Comparison of ENCODE assay signal across 24 cellular contexts in the genomic region with DNA sequence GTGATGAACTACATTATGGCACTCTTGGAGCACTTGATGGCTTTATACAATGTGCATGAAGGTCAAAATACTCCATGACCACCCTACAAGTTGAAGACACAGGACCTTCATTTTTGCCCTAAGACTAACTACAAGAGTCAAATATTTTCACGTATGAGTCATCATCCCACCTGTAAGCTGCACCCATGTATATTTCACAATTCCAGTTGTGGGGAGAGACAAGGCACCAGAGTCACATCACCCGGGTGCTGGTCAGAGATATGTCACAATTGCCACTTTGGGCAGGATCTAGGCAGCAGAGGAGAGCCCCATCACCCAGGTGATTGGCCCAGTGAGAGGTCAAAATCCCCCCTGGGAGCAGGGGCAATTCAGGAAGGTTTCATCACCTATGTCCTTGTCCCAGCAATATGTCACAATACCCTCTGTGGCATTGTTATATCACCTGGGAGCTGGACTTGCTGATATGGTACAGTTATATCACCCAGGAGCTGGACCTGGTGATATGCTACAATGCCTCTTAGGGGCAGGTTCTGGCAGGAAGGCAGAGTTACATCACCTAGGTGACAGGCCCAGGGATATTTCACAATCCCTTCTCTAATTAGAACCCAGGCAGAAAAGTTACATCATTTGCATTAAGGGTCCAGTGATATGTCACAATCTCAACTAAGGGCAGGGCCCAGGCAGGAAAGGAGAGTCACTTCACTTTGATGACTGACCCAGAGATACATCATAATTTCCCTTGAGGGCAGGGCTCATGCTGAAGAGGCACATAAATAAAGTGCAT.
DNase-seq lines count a peak whose midpoint lies in the region; ATAC-seq, FAIRE-seq and TF ChIP-seq lines count a peak whose summit lies in the region.
"Had no signal": no experiment of that assay in that cellular context is flagged by ENCODE, and none has a peak within 500 bp of the region (broad histone marks: within the 10 kb centered on the region; RNA-seq: fewer than 3 reads in every experiment).

No MANE protein-coding gene starts in this region.

- H3K4me3 ChIP-seq in HepG2 (replicated peaks in 1 of 3; ENCODE audit: insufficient read depth in 1 of 3, low read depth in 2 of 3, low read length in 3 of 3): no peak overlapping the region
- H3K4me3 ChIP-seq in right lobe of liver: no peak overlapping the region
- no peak overlapping the region for H3K4me3 ChIP-seq in bronchial epithelial cell (ENCODE audit: low read depth, low read length)
- no peak overlapping the region for H3K4me3 ChIP-seq in lower lobe of right lung
- no peak overlapping the region for H3K4me3 ChIP-seq in adrenal gland
- H3K4me3 ChIP-seq: GM23248, HAP-1, MG63 had no signal

- POLR2A ChIA-PET in HepG2 (lab: Yijun Ruan, JAX): no interaction called here

- no TSS peak for BruUV-seq in HepG2 (replicated peaks; lab: Mats Ljungman, UMichigan)

- TF ChIP-seq CTCF in HepG2 (CRISPR knock-in tag; IDR thresholded peaks at IDR 0.05) (no peak), right lobe of liver (IDR thresholded peaks at IDR 0.05) (no peak), bronchial epithelial cell (IDR thresholded peaks at IDR 0.05; ENCODE audit: insufficient read depth, low read length, severe bottlenecking) (no peak), lower lobe of right lung (IDR thresholded peaks at IDR 0.05) (no peak), adrenal gland (IDR thresholded peaks at IDR 0.05) (no peak)

- CTCF ChIA-PET in HepG2 (lab: Yijun Ruan, JAX; ENCODE audit: low intra/inter-chr PET ratio, low total read pairs): no interaction called here

- FAIRE-seq in HepG2 (lab: Jason Lieb, UNC) (no peak), bronchial epithelial cell (lab: Jason Lieb, UNC) (no peak)
- FAIRE-seq: A204.1, G401.6, GM12892, RCC 7860 had no signal

- no peak for TF ChIP-seq RAD21 in HepG2 (CRISPR knock-in tag; IDR thresholded peaks at IDR 0.05)

- H4K20me1 ChIP-seq in HepG2 (ENCODE audit: insufficient read depth, low read length): no peaks in the 10 kb centered on the region

- peaks cover 98% of the 10 kb centered on the region for H3K9me3 ChIP-seq in HepG2 (ENCODE audit: low read length)
- H3K9me3 ChIP-seq in right lobe of liver: no peaks in the 10 kb centered on the region
- H3K9me3 ChIP-seq in lower lobe of right lung: no peaks in the 10 kb centered on the region
- H3K9me3 ChIP-seq in adrenal gland (replicated peaks in 1 of 3): no peaks in the 10 kb centered on the region
- H3K9me3 ChIP-seq: HAP-1, MG63 had no signal

- H3K79me2 ChIP-seq in HepG2 (ENCODE audit: insufficient read depth, low read length): no peaks in the 10 kb centered on the region

- no peaks in the 10 kb centered on the region for H3K36me3 ChIP-seq in HepG2 (replicated peaks in 1 of 2; ENCODE audit: control insufficient read depth in 1 of 2, insufficient read depth in 2 of 2, low read length in 2 of 2)
- H3K36me3 ChIP-seq in right lobe of liver: no peaks in the 10 kb centered on the region
- no peaks in the 10 kb centered on the region for H3K36me3 ChIP-seq in bronchial epithelial cell (ENCODE audit: control insufficient read depth, insufficient read depth, low read length)
- H3K36me3 ChIP-seq in lower lobe of right lung: no peaks in the 10 kb centered on the region
- no peaks in the 10 kb centered on the region for H3K36me3 ChIP-seq in adrenal gland (replicated peaks in 1 of 2)
- H3K36me3 ChIP-seq: HAP-1, MG63 had no signal

- TF ChIP-seq POLR2A in HepG2 (IDR thresholded peaks at IDR 0.05; ENCODE audit: insufficient read depth in 1 of 2, low read depth in 2 of 2, low read length in 2 of 2): no peak
- TF ChIP-seq POLR2A in right lobe of liver (IDR thresholded peaks at IDR 0.05): no peak
- no peak for TF ChIP-seq POLR2A in adrenal gland (IDR thresholded peaks at IDR 0.05)

- no peak overlapping the region for H2AFZ ChIP-seq in HepG2 (ENCODE audit: low read length)
- H2AFZ ChIP-seq: GM23248 had no signal

- DNase-seq in HepG2 (ENCODE audit: low spot score) (no peak), right lobe of liver (no peak), bronchial epithelial cell (ENCODE audit: low read depth) (peak; percentile 69), lower lobe of right lung (no peak), adrenal gland (no peak), 8988T (no peak)
- DNase-seq: GM23248; Kasumi-1; MG63; NCI-H1048; NCI-H1417 treated with DMSO at 0.1 percent for 48 hours; NCI-H187; NCI-H226; NCI-H510A treated with DMSO at 0.1 percent for 48 hours; NCI-H748 treated with DMSO at 0.1 percent for 48 hours; NK-92 treated with Interleukin-12 subunit alpha and Interleukin-12 subunit beta, amount 100 ng/mL, for 24 hours; Right ventricle myocardium superior had no signal

- TF ChIP-seq EP300 in HepG2 (IDR thresholded peaks at IDR 0.05; ENCODE audit: low read depth in 2 of 2, low read length in 2 of 2) (no peak), HepG2 (CRISPR knock-in tag; IDR thresholded peaks at IDR 0.05; ENCODE audit: borderline replicate concordance) (no peak)

- H3K4me1 ChIP-seq in HepG2 (ENCODE audit: insufficient read depth, low read length): no peaks in the 10 kb centered on the region
- no peaks in the 10 kb centered on the region for H3K4me1 ChIP-seq in right lobe of liver
- no peaks in the 10 kb centered on the region for H3K4me1 ChIP-seq in lower lobe of right lung
- no peaks in the 10 kb centered on the region for H3K4me1 ChIP-seq in adrenal gland (replicated peaks in 1 of 2)
- H3K4me1 ChIP-seq: HAP-1 had no signal

- H3K27me3 ChIP-seq in HepG2 (ENCODE audit: control insufficient read depth in 1 of 2, insufficient read depth in 2 of 2, low read length in 2 of 2): no peaks in the 10 kb centered on the region
- no peaks in the 10 kb centered on the region for H3K27me3 ChIP-seq in right lobe of liver
- H3K27me3 ChIP-seq in bronchial epithelial cell (ENCODE audit: control insufficient read depth, insufficient read depth, low read length): no peaks in the 10 kb centered on the region
- H3K27me3 ChIP-seq in lower lobe of right lung (ENCODE audit: low read depth): no peaks in the 10 kb centered on the region
- no peaks in the 10 kb centered on the region for H3K27me3 ChIP-seq in adrenal gland
- H3K27me3 ChIP-seq: MG63 had no signal

- intact Hi-C loops in HepG2 (cut with micrococcal nuclease; ENCODE audit: unreplicated experiment): no loop called here
- intact Hi-C loops in right lobe of liver (cut with DNase I): no loop called here
- intact Hi-C loops in lower lobe of right lung (cut with DNase I): no loop called here
- intact Hi-C loops in adrenal gland (cut with DNase I): no loop called here

- H3K27ac ChIP-seq in HepG2 (ENCODE audit: extremely low read length, insufficient read depth, low read length) (no peak overlapping the region), right lobe of liver (no peak overlapping the region), lower lobe of right lung (no peak overlapping the region), adrenal gland (no peak overlapping the region)
- H3K27ac ChIP-seq: C4-2B, GM23248 had no signal

- H3K4me2 ChIP-seq in HepG2 (ENCODE audit: low read depth, low read length): no peak overlapping the region

- 6% methylated on average over 2 of the region's 2 CpGs for WGBS in HepG2 (ENCODE audit: low lambda C conversion rate)
- WGBS in right lobe of liver (ENCODE audit: insufficient coverage, low coverage, low lambda C conversion rate, missing lambda C conversion rate): 33% methylated on average over 1 of the region's 2 CpGs
- WGBS in adrenal gland, 4 donors: 27 to 49% (median 46%) methylated on average over 2 of the region's 2 CpGs

- in situ Hi-C loops in HepG2 (cut with HindIII; ENCODE audit: extremely low pct_ligation_motif_present, low pct_unique_long_range_greater_than_20kb): no loop called here

- H3K9ac ChIP-seq in HepG2 (ENCODE audit: insufficient read depth, low read depth, low read length): no peak overlapping the region
- H3K9ac ChIP-seq: GM23248 had no signal

- ATAC-seq in HepG2 (no peak), right lobe of liver (no peak), lower lobe of right lung (peak; percentile 44 to 52), GM18519 (IDR thresholded peaks at IDR 0.05; ENCODE audit: low FRiP score, unreplicated experiment) (no peak)

TF ChIP-seq in HepG2, 621 proteins besides CTCF, POLR2A, EP300 and RAD21 (continues in another document):
- TF ChIP-seq, protein P1, sequence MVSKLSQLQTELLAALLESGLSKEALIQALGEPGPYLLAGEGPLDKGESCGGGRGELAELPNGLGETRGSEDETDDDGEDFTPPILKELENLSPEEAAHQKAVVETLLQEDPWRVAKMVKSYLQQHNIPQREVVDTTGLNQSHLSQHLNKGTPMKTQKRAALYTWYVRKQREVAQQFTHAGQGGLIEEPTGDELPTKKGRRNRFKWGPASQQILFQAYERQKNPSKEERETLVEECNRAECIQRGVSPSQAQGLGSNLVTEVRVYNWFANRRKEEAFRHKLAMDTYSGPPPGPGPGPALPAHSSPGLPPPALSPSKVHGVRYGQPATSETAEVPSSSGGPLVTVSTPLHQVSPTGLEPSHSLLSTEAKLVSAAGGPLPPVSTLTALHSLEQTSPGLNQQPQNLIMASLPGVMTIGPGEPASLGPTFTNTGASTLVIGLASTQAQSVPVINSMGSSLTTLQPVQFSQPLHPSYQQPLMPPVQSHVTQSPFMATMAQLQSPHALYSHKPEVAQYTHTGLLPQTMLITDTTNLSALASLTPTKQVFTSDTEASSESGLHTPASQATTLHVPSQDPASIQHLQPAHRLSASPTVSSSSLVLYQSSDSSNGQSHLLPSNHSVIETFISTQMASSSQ (IDR thresholded peaks at IDR 0.05; ENCODE audit: low read depth): no peak
- TF ChIP-seq, protein P1 (CRISPR knock-in tag; IDR thresholded peaks at IDR 0.05; ENCODE audit: borderline replicate concordance): no peak
- TF ChIP-seq FOXA1 (IDR thresholded peaks at IDR 0.05) (no peak), FOXA1 (CRISPR knock-in tag; IDR thresholded peaks at IDR 0.05) (no peak), ZNF10 (CRISPR knock-in tag; IDR thresholded peaks at IDR 0.05; ENCODE audit: borderline replicate concordance, low read depth) (no peak)

Comparison
In these comparisons a context has a peak if more than half of its experiments do, and no peak if none do; other contexts are left out.
1. ATAC-seq: peak in lower lobe of right lung (2 of 2); none in HepG2 (single experiment), right lobe of liver (0 of 4) and GM18519 (single experiment).